In the genomic region with DNA sequence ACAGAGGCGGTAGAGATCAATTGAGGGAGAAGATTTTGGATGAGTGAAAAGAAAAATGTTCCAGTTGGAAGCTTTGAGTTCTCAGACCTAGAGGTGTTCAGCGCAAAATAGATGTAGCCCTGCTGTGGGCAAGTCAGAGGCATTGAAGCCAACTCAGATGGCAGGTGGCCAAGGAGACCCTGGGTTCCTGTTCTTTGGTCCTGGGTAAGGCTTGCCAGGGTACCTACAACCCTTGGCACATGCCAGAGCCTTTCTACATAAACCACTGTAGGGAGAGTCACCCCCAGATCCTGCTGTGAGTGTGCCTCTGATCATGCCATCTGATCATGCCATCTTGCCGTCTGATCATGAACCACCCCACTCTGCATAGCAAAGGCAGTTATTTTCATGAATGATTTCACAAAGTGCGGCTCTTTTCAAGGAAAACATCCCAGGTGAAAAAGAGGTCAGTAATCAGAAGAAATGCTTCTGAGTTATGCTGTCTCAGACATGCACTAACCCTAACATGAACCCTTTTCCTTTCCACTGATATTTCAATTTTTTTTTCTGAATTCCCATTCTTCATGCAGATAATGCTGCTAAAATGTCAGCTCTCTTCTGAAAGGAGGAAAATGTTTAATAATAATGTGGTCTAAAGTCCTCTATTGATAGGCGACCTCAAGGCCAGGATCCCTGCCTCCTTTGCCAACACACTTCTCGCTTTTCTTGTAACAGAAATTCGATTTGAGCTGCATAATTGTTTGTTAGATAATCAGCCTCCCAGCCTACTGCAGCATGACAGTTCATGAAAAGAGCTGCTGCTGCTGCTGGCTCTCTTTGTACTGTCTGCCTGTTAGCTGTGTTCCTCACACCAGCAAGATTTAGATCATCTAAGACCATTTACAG, we compare ENCODE assay signal across 17 cellular contexts.
DNase-seq lines count a peak whose midpoint lies in the region; ATAC-seq, FAIRE-seq and TF ChIP-seq lines count a peak whose summit lies in the region.
"Had no signal": no experiment of that assay in that cellular context is flagged by ENCODE, and none has a peak within 500 bp of the region (broad histone marks: within the 10 kb centered on the region; RNA-seq: fewer than 3 reads in every experiment).

No MANE protein-coding gene starts in this region.

- H4K20me1 ChIP-seq in HepG2 (ENCODE audit: insufficient read depth, low read length) = no peaks in the 10 kb centered on the region
- H4K20me1 ChIP-seq in endothelial cell of umbilical vein (replicated peaks; ENCODE audit: control insufficient read depth, extremely low read depth, insufficient read depth, low read length) = no peaks in the 10 kb centered on the region

- H3K27ac ChIP-seq in liver (ENCODE audit: low read depth in 1 of 2, low read length in 2 of 2) = peak overlapping the region; percentile 21 to 64
- H3K27ac ChIP-seq in HepG2 (ENCODE audit: extremely low read length, insufficient read depth, low read length) = no peak overlapping the region
- peak overlapping the region; percentile 42 for H3K27ac ChIP-seq in endothelial cell of umbilical vein (ENCODE audit: insufficient read depth, low read depth, low read length)
- no peak overlapping the region for H3K27ac ChIP-seq in aorta (ENCODE audit: low read depth in 1 of 2, low read length in 2 of 2)
- H3K27ac ChIP-seq: GM23248 had no signal

- H3K36me3 ChIP-seq in liver (ENCODE audit: control insufficient read depth in 4 of 4, insufficient read depth in 3 of 4, low read depth in 1 of 4, low read length in 3 of 4) (no peaks in the 10 kb centered on the region), HepG2 (replicated peaks in 1 of 2; ENCODE audit: control insufficient read depth in 1 of 2, insufficient read depth in 2 of 2, low read length in 2 of 2) (peaks cover 29 to 62% of the 10 kb centered on the region in 2 experiments), endothelial cell of umbilical vein (ENCODE audit: control insufficient read depth in 2 of 2, extremely low read depth in 1 of 2, insufficient read depth in 2 of 2, low read length in 2 of 2) (peaks cover 7 to 9% of the 10 kb centered on the region in 2 experiments), aorta (ENCODE audit: control insufficient read depth in 1 of 2, insufficient read depth in 2 of 2, low read length in 1 of 2) (peaks cover 0 to 2% of the 10 kb centered on the region in 2 donors)

- H3K4me3 ChIP-seq in liver (ENCODE audit: low read depth in 1 of 3, low read length in 3 of 3) = no peak overlapping the region
- no peak overlapping the region for H3K4me3 ChIP-seq in HepG2 (replicated peaks in 1 of 3; ENCODE audit: insufficient read depth in 1 of 3, low read depth in 2 of 3, low read length in 3 of 3)
- no peak overlapping the region for H3K4me3 ChIP-seq in endothelial cell of umbilical vein (replicated peaks in 1 of 3; ENCODE audit: insufficient read depth in 1 of 3, low read depth in 1 of 3, low read length in 3 of 3)
- H3K4me3 ChIP-seq in aorta (ENCODE audit: low read length in 2 of 2) = no peak overlapping the region
- H3K4me3 ChIP-seq: GM12878, GM23248 had no signal

- BruUV-seq in HepG2 (replicated peaks; lab: Mats Ljungman, UMichigan) (no TSS peak), endothelial cell of umbilical vein (replicated peaks; lab: Mats Ljungman, UMichigan) (no TSS peak)

- TF ChIP-seq CTCF in liver (IDR thresholded peaks at IDR 0.05; ENCODE audit: low read depth, low read length, missing input control) (no peak), HepG2 (CRISPR knock-in tag; IDR thresholded peaks at IDR 0.05) (no peak), endothelial cell of umbilical vein (IDR thresholded peaks at IDR 0.05; ENCODE audit: extremely low read depth in 1 of 2, insufficient read depth in 1 of 2, low read depth in 1 of 2, low read length in 2 of 2) (no peak)

- H2AFZ ChIP-seq in HepG2 (ENCODE audit: low read length) = no peak overlapping the region
- H2AFZ ChIP-seq in endothelial cell of umbilical vein (ENCODE audit: low read depth, low read length) = no peak overlapping the region
- H2AFZ ChIP-seq: GM23248 had no signal

- peak; percentile 29 to 37 for TF ChIP-seq RAD21 in liver (IDR thresholded peaks at IDR 0.05)
- no peak for TF ChIP-seq RAD21 in HepG2 (CRISPR knock-in tag; IDR thresholded peaks at IDR 0.05)

- no peak overlapping the region for H3K4me3 Mint-ChIP-seq in T-helper 17 cell

- no peak overlapping the region for H3K9ac ChIP-seq in liver (ENCODE audit: low read depth in 1 of 2, low read length in 2 of 2)
- H3K9ac ChIP-seq in HepG2 (ENCODE audit: insufficient read depth, low read depth, low read length) = no peak overlapping the region
- H3K9ac ChIP-seq in endothelial cell of umbilical vein (replicated peaks; ENCODE audit: extremely low read depth, insufficient read depth, low read length) = no peak overlapping the region
- H3K9ac ChIP-seq: GM23248 had no signal

- 63% methylated on average over 7 of the region's 7 CpGs for WGBS in liver
- 73% methylated on average over 7 of the region's 7 CpGs for whole genome bisulfite sequencing in HepG2 (ENCODE audit: low lambda C conversion rate)
- 72 to 76% methylated on average over 7 of the region's 7 CpGs for WGBS in aorta, 2 donors

- peaks cover 2% of the 10 kb centered on the region for H3K4me1 Mint-ChIP-seq in T-helper 17 cell

- H3K4me2 ChIP-seq in HepG2 (ENCODE audit: low read depth, low read length) = no peak overlapping the region
- no peak overlapping the region for H3K4me2 ChIP-seq in endothelial cell of umbilical vein (ENCODE audit: insufficient read depth, low read length)

- intact Hi-C loops in HepG2 (cut with micrococcal nuclease; ENCODE audit: unreplicated experiment) (loop anchor here (10.0 kb wide), 2 partner anchors 46 to 124 kb away; no protein-coding TSS in a partner anchor), endothelial cell of umbilical vein (cut with micrococcal nuclease) (no loop called here), aorta (cut with DNase I) (no loop called here), posterior cingulate gyrus (cut with DNase I) (no loop called here)

- no peaks in the 10 kb centered on the region for H3K9me1 ChIP-seq in endothelial cell of umbilical vein (replicated peaks; ENCODE audit: control insufficient read depth, extremely low read depth, insufficient read depth, low read length)

- H3K4me1 ChIP-seq in liver (ENCODE audit: control insufficient read depth in 4 of 4, insufficient read depth in 4 of 4, low read length in 3 of 4) (peaks cover 0 to 4% (median 3%) of the 10 kb centered on the region in 4 donors), HepG2 (ENCODE audit: insufficient read depth, low read length) (peaks cover 7% of the 10 kb centered on the region), endothelial cell of umbilical vein (ENCODE audit: control insufficient read depth, extremely low read depth, insufficient read depth, low read length) (peaks cover 47% of the 10 kb centered on the region), aorta (ENCODE audit: control insufficient read depth in 1 of 2, insufficient read depth in 2 of 2, low read length in 2 of 2) (no peaks in the 10 kb centered on the region)

- H3K79me2 ChIP-seq in HepG2 (ENCODE audit: insufficient read depth, low read length) (no peaks in the 10 kb centered on the region), endothelial cell of umbilical vein (ENCODE audit: control insufficient read depth, insufficient read depth, low read length) (no peaks in the 10 kb centered on the region)

- in situ Hi-C loops in HepG2 (cut with HindIII; ENCODE audit: extremely low pct_ligation_motif_present, low pct_unique_long_range_greater_than_20kb) = no loop called here

- peaks cover 7% of the 10 kb centered on the region for H3K36me3 Mint-ChIP-seq in T-helper 17 cell (ENCODE audit: low read depth)

- TF ChIP-seq POLR2A in HepG2 (IDR thresholded peaks at IDR 0.05; ENCODE audit: insufficient read depth in 1 of 2, low read depth in 2 of 2, low read length in 2 of 2) = no peak
- no peak for TF ChIP-seq POLR2A in endothelial cell of umbilical vein (IDR thresholded peaks at IDR 0.05; ENCODE audit: low read depth, low read length)

- no peak overlapping the region for H3K27ac Mint-ChIP-seq in T-helper 17 cell

- no peaks in the 10 kb centered on the region for H3K27me3 ChIP-seq in liver (ENCODE audit: control insufficient read depth in 4 of 4, insufficient read depth in 4 of 4, low read length in 3 of 4)
- no peaks in the 10 kb centered on the region for H3K27me3 ChIP-seq in HepG2 (ENCODE audit: control insufficient read depth in 1 of 2, insufficient read depth in 2 of 2, low read length in 2 of 2)
- H3K27me3 ChIP-seq in endothelial cell of umbilical vein (ENCODE audit: control insufficient read depth in 2 of 2, insufficient read depth in 2 of 2, low read length in 2 of 2) = no peaks in the 10 kb centered on the region
- no peaks in the 10 kb centered on the region for H3K27me3 ChIP-seq in aorta (ENCODE audit: control insufficient read depth in 1 of 2, insufficient read depth in 2 of 2, low read length in 1 of 2)

- no peak for ATAC-seq in HepG2
- peak; percentile 21 for ATAC-seq in aorta (ENCODE audit: low FRiP score)
- ATAC-seq in T-helper 17 cell = no peak
- ATAC-seq: GM12878 had no signal

- POLR2A ChIA-PET in HepG2 (lab: Yijun Ruan, JAX) (interaction anchor here (1.3 kb wide), 1 partner anchor 17 kb away, joined by 4 read pairs; no protein-coding TSS in a partner anchor), endothelial cell of umbilical vein (lab: Charles Lee) (no interaction called here)

- H3K27me3 Mint-ChIP-seq in T-helper 17 cell = no peaks in the 10 kb centered on the region

- dilution Hi-C loops in endothelial cell of umbilical vein (cut with MboI; ENCODE audit: extremely low pct_ligation_motif_present, low sequenced_read_pairs) = no loop called here

- CTCF ChIA-PET in HepG2 (lab: Yijun Ruan, JAX; ENCODE audit: low intra/inter-chr PET ratio, low total read pairs) = no interaction called here
- CTCF ChIA-PET in endothelial cell of umbilical vein (lab: Charles Lee) = interaction anchor here (0.5 to 10.6 kb wide), 4 partner anchors 13 to 306 kb away, joined by 3 to 284 read pairs (median 3); no protein-coding TSS in a partner anchor

- TF ChIP-seq EP300 in HepG2 (IDR thresholded peaks at IDR 0.05; ENCODE audit: low read depth in 2 of 2, low read length in 2 of 2) = no peak
- no peak for TF ChIP-seq EP300 in HepG2 (CRISPR knock-in tag; IDR thresholded peaks at IDR 0.05; ENCODE audit: borderline replicate concordance)

- FAIRE-seq in HepG2 (lab: Jason Lieb, UNC) = no peak
- FAIRE-seq in endothelial cell of umbilical vein (lab: Jason Lieb, UNC) = peak; percentile 53
- FAIRE-seq: GM12878 had no signal

- H3K9me3 ChIP-seq in liver (ENCODE audit: control insufficient read depth in 4 of 4, low read length in 3 of 4) = no peaks in the 10 kb centered on the region
- H3K9me3 ChIP-seq in HepG2 (ENCODE audit: low read length) = no peaks in the 10 kb centered on the region
- no peaks in the 10 kb centered on the region for H3K9me3 ChIP-seq in endothelial cell of umbilical vein (replicated peaks; ENCODE audit: control insufficient read depth, insufficient read depth, low read length)
- H3K9me3 ChIP-seq in aorta (ENCODE audit: control insufficient read depth, low read length) = no peaks in the 10 kb centered on the region
- H3K9me3 ChIP-seq in T-helper 17 cell (ENCODE audit: control insufficient read depth, low read length, poor library complexity, severe bottlenecking) = no peaks in the 10 kb centered on the region

- DNase-seq in HepG2 (ENCODE audit: low spot score) = no peak
- peak; percentile 57 for DNase-seq in endothelial cell of umbilical vein (ENCODE audit: low read depth, low spot score)
- DNase-seq in mucosa of gallbladder (ENCODE audit: low spot score) = peak; percentile 67
- no peak for DNase-seq in aorta
- no peak for DNase-seq in posterior cingulate gyrus
- no peak for DNase-seq in GOT3 (lab: John Stamatoyannopoulos, UW)
- DNase-seq in T-helper 17 cell = no peak
- DNase-seq: DND-41, GDM1, GM23248, KG1, NCI-H1048, NCI-H1436 treated with DMSO at 0.1 percent for 48 hours, NCI-H2081, NCI-H510A treated with DMSO at 0.1 percent for 48 hours had no signal

Comparison
In these comparisons a context has a peak if more than half of its experiments do, and no peak if none do; other contexts are left out.
1. H3K27ac ChIP-seq: peak in liver (2 of 2) and endothelial cell of umbilical vein (single experiment); none in HepG2 (single experiment) and aorta (0 of 2).
2. DNase-seq: peak in endothelial cell of umbilical vein (single experiment) and mucosa of gallbladder (single experiment); none in HepG2 (single experiment), aorta (0 of 2), posterior cingulate gyrus (0 of 10), GOT3 (single experiment) and T-helper 17 cell (0 of 3).